Comparison of ENCODE assay signal across 26 cellular contexts in the genomic region with DNA sequence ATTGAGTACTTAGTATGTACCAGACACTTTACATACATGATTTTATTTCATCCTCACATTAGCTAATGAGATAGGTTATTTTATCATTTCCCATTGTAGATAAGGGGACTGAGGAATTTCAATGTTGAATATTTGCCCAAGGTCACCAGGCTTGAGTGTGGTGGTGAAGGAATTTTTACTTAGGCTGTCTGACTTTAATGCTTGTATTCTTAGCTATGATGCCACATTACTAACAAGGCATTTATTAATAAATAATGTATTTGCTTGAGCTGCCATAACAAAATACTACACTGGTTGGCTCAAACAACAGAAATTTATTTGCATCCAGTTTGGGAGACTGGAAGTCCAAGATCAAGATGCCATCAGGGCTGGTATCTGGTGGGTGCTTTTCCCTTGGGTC.
"Had no signal": no experiment of that assay in that cellular context is flagged by ENCODE, and none has a peak within 500 bp of the region (broad histone marks: within the 10 kb centered on the region; RNA-seq: fewer than 3 reads in every experiment).

No MANE protein-coding gene starts in this region.

- DNase-seq: activated B cell treated with CpG ODN at 0.5 μM for 24 hours; activated CD4-positive, alpha-beta memory T cell treated with anti-CD3 and anti-CD28 coated beads for 36 hours; activated CD4-positive, alpha-beta T cell treated with anti-CD3 and anti-CD28 coated beads for 4 hours; activated CD4-positive, alpha-beta T cell treated with anti-CD3 and anti-CD28 coated beads, Interleukin-2, amount 10 ng/mL, durations not matched to agents 24 days and 14 days; activated CD4-positive, alpha-beta T cell treated with anti-CD3 and anti-CD28 coated beads, Interleukin-2, amount 50 U/mL, for 1 hour; activated CD4-positive, alpha-beta T cell treated with anti-CD3 and anti-CD28 coated beads, Interleukin-2, amount 50 U/mL, for 4 hours; activated CD4-positive, CD25-positive, alpha-beta regulatory T cell treated with anti-CD3 and anti-CD28 coated beads, Interleukin-2, amount 50 U/mL, for 72 hours; activated CD8-positive, alpha-beta memory T cell treated with anti-CD3 and anti-CD28 coated beads, Interleukin-2, amount 50 U/mL, for 4 hours; activated CD8-positive, alpha-beta T cell treated with anti-CD3 and anti-CD28 coated beads for 36 hours; activated effector memory CD4-positive, alpha-beta T cell treated with anti-CD3 and anti-CD28 coated beads, Interleukin-2, amount 50 U/mL, for 16 hours; activated gamma-delta T cell treated with Interleukin-2 at 50 U/mL for 16 hours; activated naive CD4-positive, alpha-beta T cell; activated naive CD4-positive, alpha-beta T cell treated with anti-CD3 and anti-CD28 coated beads for 36 hours; activated naive CD4-positive, alpha-beta T cell treated with anti-CD3 and anti-CD28 coated beads, Interleukin-2, amount 50 U/mL, for 16 hours; activated naive CD8-positive, alpha-beta T cell treated with anti-CD3 and anti-CD28 coated beads for 36 hours; activated T-cell treated with anti-CD3 and anti-CD28 coated beads for 4 hours; activated T-cell treated with anti-CD3 and anti-CD28 coated beads, Interleukin-2, amount 50 U/mL, for 1 hour; activated T-cell treated with anti-CD3 and anti-CD28 coated beads, Interleukin-2, amount 50 U/mL, for 4 hours; activated T-cell treated with anti-CD3 and anti-CD28 coated beads, Interleukin-2, amount 50 U/mL, for 72 hours; amygdala; anterior cingulate cortex; caudate nucleus; cerebellar nuclear complex; T-helper 1 cell; T-helper 2 cell; T-helper 9 cell had no signal
